In genomic region chr2:204051999-204052558, GRCh38 we compare ENCODE assay signal across 22 cellular contexts.
A peak's percentile ranks its signal among the peaks of the same experiment; 100 is the strongest.
DNase-seq lines count a peak whose midpoint lies in the region; ATAC-seq, FAIRE-seq and TF ChIP-seq lines count a peak whose summit lies in the region.
"Had no signal": no experiment of that assay in that cellular context is flagged by ENCODE, and none has a peak within 500 bp of the region (broad histone marks: within the 10 kb centered on the region; RNA-seq: fewer than 3 reads in every experiment).

No MANE protein-coding gene starts in this region.

- H3K27me3 ChIP-seq in lung (ENCODE audit: control insufficient read depth, insufficient read depth) (no peaks in the 10 kb centered on the region), upper lobe of right lung (no peaks in the 10 kb centered on the region)
- H3K27me3 ChIP-seq: BE2C; BLaER1 treated with 17β-estradiol and CSF1 and Interleukin-3, amounts not matched to agents 10 nM and 100 nM had no signal

- FAIRE-seq in GM12891 (lab: Jason Lieb, UNC): no peak
- FAIRE-seq: A549, D721Med, GM12878, GM18507, H54 had no signal

- no peak for TF ChIP-seq CTCF in VCaP (conservative IDR thresholded peaks at IDR 0.05)
- TF ChIP-seq CTCF in lung (IDR thresholded peaks at IDR 0.05; ENCODE audit: control extremely low read depth, extremely low read depth): no peak
- no peak for TF ChIP-seq CTCF in upper lobe of right lung (IDR thresholded peaks at IDR 0.05)

- intact Hi-C loops in upper lobe of right lung (cut with DNase I): no loop called here

- H3K36me3 ChIP-seq in lung (ENCODE audit: control insufficient read depth in 2 of 2, insufficient read depth in 2 of 2, low read length in 2 of 2): no peaks in the 10 kb centered on the region
- no peaks in the 10 kb centered on the region for H3K36me3 ChIP-seq in upper lobe of right lung
- H3K36me3 ChIP-seq: BE2C; BLaER1 treated with 17β-estradiol and CSF1 and Interleukin-3, amounts not matched to agents 10 nM and 100 nM had no signal

- peak overlapping the region; percentile 28; the same call in 1 of the 2 replicates for H3K27ac ChIP-seq in VCaP
- no peak overlapping the region for H3K27ac ChIP-seq in lung (ENCODE audit: low read depth in 1 of 2, low read length in 1 of 2)
- no peak overlapping the region for H3K27ac ChIP-seq in upper lobe of right lung
- H3K27ac ChIP-seq: A549; BLaER1 treated with 17β-estradiol and CSF1 and Interleukin-3, amounts not matched to agents 10 nM and 100 nM had no signal

- WGBS in lung, 2 donors: 42 to 51% methylated on average over 3 of the region's 3 CpGs

- DNase-seq in lung (ENCODE audit: low spot score) (no peak), retina (peak; percentile 38), upper lobe of right lung (no peak), NCI-H128 (lab: John Stamatoyannopoulos, UW; ENCODE audit: unreplicated experiment) (no peak), GM12891 (ENCODE audit: insufficient read length, low spot score) (no peak)
- DNase-seq: AML-193; CD4-positive, alpha-beta T cell; DMS 273 treated with DMSO at 0.1 percent for 48 hours; DMS79; EL; GDM1; GOT3; HCEC 1CT had no signal

- peak; percentile 11 for ATAC-seq in lung (ENCODE audit: insufficient read depth, low FRiP score)
- ATAC-seq in upper lobe of right lung: peak; percentile 52
- ATAC-seq in GM19324 (IDR thresholded peaks at IDR 0.05; ENCODE audit: low FRiP score, unreplicated experiment): no peak

- H3K4me1 ChIP-seq in lung (ENCODE audit: control insufficient read depth in 2 of 2, insufficient read depth in 2 of 2, low read length in 2 of 2) (no peaks in the 10 kb centered on the region), upper lobe of right lung (no peaks in the 10 kb centered on the region)
- H3K4me1 ChIP-seq: A549, BE2C had no signal

- H3K9me3 ChIP-seq in lung (ENCODE audit: control insufficient read depth in 2 of 2, insufficient read depth in 1 of 2, low read length in 1 of 2) (no peaks in the 10 kb centered on the region), upper lobe of right lung (no peaks in the 10 kb centered on the region)
- H3K9me3 ChIP-seq: A549, BE2C had no signal

- no peak for TF ChIP-seq POLR2A in GM12891 (IDR thresholded peaks at IDR 0.05; ENCODE audit: low read depth, low read length)

- H3K4me3 ChIP-seq in lung: no peak overlapping the region
- no peak overlapping the region for H3K4me3 ChIP-seq in upper lobe of right lung
- H3K4me3 ChIP-seq: A549; BLaER1 treated with 17β-estradiol and CSF1 and Interleukin-3, amounts not matched to agents 10 nM and 100 nM; GM12878 had no signal

TF ChIP-seq in GM12891, 5 proteins besides CTCF, POLR2A, EP300 and RAD21:
- TF ChIP-seq PAX5 (IDR thresholded peaks at IDR 0.05; ENCODE audit: insufficient read depth, low read length, severe bottlenecking): no peak
- TF ChIP-seq TAF1 (IDR thresholded peaks at IDR 0.05; ENCODE audit: low read depth, low read length): no peak
- no peak for TF ChIP-seq POU2F2 (IDR thresholded peaks at IDR 0.05; ENCODE audit: low read depth, low read length)
- no peak for TF ChIP-seq SPI1 (IDR thresholded peaks at IDR 0.05; ENCODE audit: low read depth, low read length)
- TF ChIP-seq POLR2AphosphoS5 (IDR thresholded peaks at IDR 0.05; ENCODE audit: low read depth, low read length): no peak
